In the genomic region with DNA sequence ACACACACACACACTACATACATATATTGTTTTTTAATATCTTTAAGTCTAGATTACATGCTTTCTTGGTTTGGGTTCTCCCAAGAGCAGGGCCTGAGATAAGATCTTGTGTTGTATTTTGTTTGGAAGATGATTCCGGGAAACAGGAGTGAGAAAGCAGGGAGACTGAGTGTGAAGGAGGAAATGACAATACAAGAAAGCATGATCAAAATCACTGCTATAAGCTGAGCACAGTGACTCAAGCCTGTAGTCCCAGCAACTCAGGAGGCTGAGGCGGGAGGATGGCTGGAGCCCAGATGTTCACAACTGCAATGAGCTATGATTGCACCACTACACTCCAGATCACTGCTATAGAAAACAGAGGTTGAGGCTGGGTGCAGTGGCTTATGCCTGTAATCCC, we compare ENCODE assay signal across 15 cellular contexts.
"Had no signal": no experiment of that assay in that cellular context is flagged by ENCODE, and none has a peak within 500 bp of the region (broad histone marks: within the 10 kb centered on the region; RNA-seq: fewer than 3 reads in every experiment).

No MANE protein-coding gene starts in this region.

- H3K4me1 Mint-ChIP-seq: activated CD8-positive, alpha-beta memory T cell treated with anti-CD3 and anti-CD28 coated beads, Interleukin-2, amount 10 ng/mL, durations not matched to agents 7 days and 5 days had no signal

- H3K36me3 Mint-ChIP-seq: activated CD8-positive, alpha-beta memory T cell treated with anti-CD3 and anti-CD28 coated beads, Interleukin-2, amount 10 ng/mL, durations not matched to agents 7 days and 5 days; activated naive CD8-positive, alpha-beta T cell; mesothelial cell of epicardium had no signal

- H3K4me3 ChIP-seq: breast epithelium, esophagus muscularis mucosa, pancreas, stomach, thoracic aorta had no signal

- H3K9me3 Mint-ChIP-seq: activated T-cell treated with anti-CD3 and anti-CD28 coated beads, Interleukin-2, amount 50 U/mL, for 24 hours; mesothelial cell of epicardium; neural crest cell had no signal

- H3K27me3 ChIP-seq: breast epithelium, esophagus muscularis mucosa, pancreas, stomach had no signal

- H3K9me3 ChIP-seq: breast epithelium, esophagus muscularis mucosa, pancreas, stomach, thoracic aorta had no signal

- H3K36me3 ChIP-seq: breast epithelium, esophagus muscularis mucosa, pancreas, stomach, thoracic aorta had no signal

- H3K4me1 ChIP-seq: esophagus muscularis mucosa, pancreas, stomach had no signal

- H3K27me3 Mint-ChIP-seq: activated CD8-positive, alpha-beta memory T cell treated with anti-CD3 and anti-CD28 coated beads, Interleukin-2, amount 10 ng/mL, durations not matched to agents 7 days and 5 days had no signal

- DNase-seq: activated CD8-positive, alpha-beta memory T cell treated with anti-CD3 and anti-CD28 coated beads, Interleukin-2, amount 10 ng/mL, durations not matched to agents 7 days and 5 days; activated gamma-delta T cell; activated T-cell treated with anti-CD3 and anti-CD28 coated beads, Interleukin-2, amount 50 U/mL, for 24 hours; anterior cingulate cortex; hypothalamus; pancreas; retina; stimulated activated CD4-positive, alpha-beta T cell treated with anti-CD3 and anti-CD28 coated beads, Interleukin-4, amount 100 ng/mL, for 4 hours; stomach had no signal

- H3K27ac ChIP-seq: breast epithelium, esophagus muscularis mucosa, pancreas, stomach, thoracic aorta had no signal

- H3K27ac Mint-ChIP-seq: activated CD8-positive, alpha-beta memory T cell treated with anti-CD3 and anti-CD28 coated beads, Interleukin-2, amount 10 ng/mL, durations not matched to agents 7 days and 5 days; activated naive CD8-positive, alpha-beta T cell; activated T-cell treated with anti-CD3 and anti-CD28 coated beads, Interleukin-2, amount 50 U/mL, for 24 hours; mesothelial cell of epicardium had no signal

- H3K4me3 Mint-ChIP-seq: activated CD8-positive, alpha-beta memory T cell treated with anti-CD3 and anti-CD28 coated beads, Interleukin-2, amount 10 ng/mL, durations not matched to agents 7 days and 5 days; activated naive CD8-positive, alpha-beta T cell; activated T-cell treated with anti-CD3 and anti-CD28 coated beads, Interleukin-2, amount 50 U/mL, for 24 hours; mesothelial cell of epicardium; neural crest cell had no signal
